In genomic region chr1:113918243-113918642, GRCh38 we compare ENCODE assay signal across 16 cellular contexts. TPM values are rescaled to one million over a fixed set of nuclear protein-coding genes. Genes with fewer than 3 reads are reported as not detected.
DNase-seq lines count a peak whose midpoint lies in the region; ATAC-seq, FAIRE-seq and TF ChIP-seq lines count a peak whose summit lies in the region.
"Had no signal": no experiment of that assay in that cellular context is flagged by ENCODE, and none has a peak within 500 bp of the region (broad histone marks: within the 10 kb centered on the region; RNA-seq: fewer than 3 reads in every experiment).

No MANE protein-coding gene starts in this region.

- no peaks in the 10 kb centered on the region for H3K27me3 ChIP-seq in foreskin keratinocyte

- no peak for ATAC-seq in foreskin keratinocyte
- ATAC-seq: GM23338 had no signal

- TF ChIP-seq CTCF in foreskin keratinocyte (conservative IDR thresholded peaks at IDR 0.05) (no peak), foreskin fibroblast (IDR thresholded peaks at IDR 0.05; ENCODE audit: low read depth, low read length) (no peak)

- no peaks in the 10 kb centered on the region for H3K9me3 Mint-ChIP-seq in activated naive CD4-positive, alpha-beta T cell treated with anti-CD3 and anti-CD28 coated beads, Interleukin-2, amount 50 U/mL, for 24 hours
- no peaks in the 10 kb centered on the region for H3K9me3 Mint-ChIP-seq in activated naive CD4-positive, alpha-beta T cell treated with anti-CD3 and anti-CD28 coated beads, Interleukin-2, amount 10 ng/mL, durations not matched to agents 7 days and 5 days
- H3K9me3 Mint-ChIP-seq: CD4-positive, alpha-beta T cell; GM23338 had no signal

- H3K27me3 Mint-ChIP-seq in activated naive CD4-positive, alpha-beta T cell treated with anti-CD3 and anti-CD28 coated beads, Interleukin-2, amount 50 U/mL, for 24 hours: no peaks in the 10 kb centered on the region
- H3K27me3 Mint-ChIP-seq in activated naive CD4-positive, alpha-beta T cell treated with anti-CD3 and anti-CD28 coated beads, Interleukin-2, amount 10 ng/mL, durations not matched to agents 7 days and 5 days: peaks cover 11% of the 10 kb centered on the region

- no peak overlapping the region for H3K27ac ChIP-seq in foreskin keratinocyte

- peak; percentile 58 for FAIRE-seq in GM19239 (lab: Jason Lieb, UNC)
- FAIRE-seq: D721Med, G401.6, GM12891, H54 had no signal

- H3K4me3 ChIP-seq in foreskin fibroblast (ENCODE audit: low read depth in 1 of 2, low read length in 2 of 2): no peak overlapping the region
- H3K4me3 ChIP-seq: GM23338 had no signal

- no peaks in the 10 kb centered on the region for H3K4me1 ChIP-seq in foreskin keratinocyte
- H3K4me1 ChIP-seq: BE2C, Caco-2 had no signal

- no peak overlapping the region for H3K4me3 Mint-ChIP-seq in activated naive CD4-positive, alpha-beta T cell treated with anti-CD3 and anti-CD28 coated beads, Interleukin-2, amount 50 U/mL, for 24 hours
- no peak overlapping the region for H3K4me3 Mint-ChIP-seq in activated naive CD4-positive, alpha-beta T cell treated with anti-CD3 and anti-CD28 coated beads, Interleukin-2, amount 10 ng/mL, durations not matched to agents 7 days and 5 days
- H3K4me3 Mint-ChIP-seq: CD4-positive, alpha-beta T cell; GM23338 had no signal

- peaks cover 6% of the 10 kb centered on the region for H3K36me3 Mint-ChIP-seq in activated naive CD4-positive, alpha-beta T cell treated with anti-CD3 and anti-CD28 coated beads, Interleukin-2, amount 50 U/mL, for 24 hours
- H3K36me3 Mint-ChIP-seq in activated naive CD4-positive, alpha-beta T cell treated with anti-CD3 and anti-CD28 coated beads, Interleukin-2, amount 10 ng/mL, durations not matched to agents 7 days and 5 days: peaks cover 11% of the 10 kb centered on the region

- peak overlapping the region; percentile 1 for H3K27ac Mint-ChIP-seq in activated naive CD4-positive, alpha-beta T cell treated with anti-CD3 and anti-CD28 coated beads, Interleukin-2, amount 50 U/mL, for 24 hours
- no peak overlapping the region for H3K27ac Mint-ChIP-seq in activated naive CD4-positive, alpha-beta T cell treated with anti-CD3 and anti-CD28 coated beads, Interleukin-2, amount 10 ng/mL, durations not matched to agents 7 days and 5 days
- H3K27ac Mint-ChIP-seq: CD4-positive, alpha-beta T cell; GM23338 had no signal

- CTCF ChIA-PET in activated naive CD4-positive, alpha-beta T cell treated with anti-CD3 and anti-CD28 coated beads, Interleukin-2, amount 10 ng/mL, durations not matched to agents 7 days and 5 days (lab: Charles Lee): interaction anchor here (1.0 kb wide), 1 partner anchor 639 kb away, joined by 3 read pairs; no protein-coding TSS in a partner anchor

- H3K4me1 Mint-ChIP-seq in activated naive CD4-positive, alpha-beta T cell treated with anti-CD3 and anti-CD28 coated beads, Interleukin-2, amount 50 U/mL, for 24 hours: no peaks in the 10 kb centered on the region
- peaks cover 2% of the 10 kb centered on the region for H3K4me1 Mint-ChIP-seq in activated naive CD4-positive, alpha-beta T cell treated with anti-CD3 and anti-CD28 coated beads, Interleukin-2, amount 10 ng/mL, durations not matched to agents 7 days and 5 days

- DNase-seq in activated naive CD4-positive, alpha-beta T cell treated with anti-CD3 and anti-CD28 coated beads, Interleukin-2, amount 10 ng/mL, durations not matched to agents 7 days and 5 days: no peak
- DNase-seq in GM19239 (ENCODE audit: insufficient read length, low spot score): no peak
- peak; percentile 24 for DNase-seq in amniotic epithelial cell (ENCODE audit: low read depth)
- DNase-seq in foreskin keratinocyte: no peak
- no peak for DNase-seq in foreskin fibroblast
- DNase-seq: BE2C; C1 segment of cervical spinal cord; Caco-2; CD4-positive, alpha-beta T cell had no signal

RNA-seq across cellular contexts. Expression of gene HIPK1, which starts 10.9 kb away (rescaled TPM):
- total RNA-seq in foreskin keratinocyte: 25.7 and 27.0 TPM in 2 replicates
- 4.7 and 6.1 TPM in 2 replicates for polyA plus RNA-seq in foreskin keratinocyte

RNA-seq across cellular contexts. Expression of gene DCLRE1B, which starts 13.1 kb away (rescaled TPM):
- 15.8 and 17.3 TPM in 2 replicates for total RNA-seq in foreskin keratinocyte
- polyA plus RNA-seq in foreskin keratinocyte: 7.0 and 9.5 TPM in 2 replicates

RNA-seq across cellular contexts. Expression of gene AP4B1, which starts 13.6 kb away (rescaled TPM):
- 13.7 and 14.7 TPM in 2 replicates for total RNA-seq in foreskin keratinocyte
- 8.7 and 10.1 TPM in 2 replicates for polyA plus RNA-seq in foreskin keratinocyte

RNA-seq across cellular contexts. Expression of gene BCL2L15, which starts 30.9 kb away (rescaled TPM):
- total RNA-seq in foreskin keratinocyte: 0.03 and 0.07 TPM in 2 replicates
- 0.10 and 0.12 TPM in 2 replicates for polyA plus RNA-seq in foreskin keratinocyte
- total RNA-seq: GM23338 had no signal
- polyA plus RNA-seq: GM23338 had no signal

RNA-seq across cellular contexts. Expression of gene PTPN22, which starts 46.7 kb away (rescaled TPM):
- total RNA-seq in foreskin keratinocyte: 0.17 and 0.28 TPM in 2 replicates
- 0.03 and 0.17 TPM in 2 replicates for polyA plus RNA-seq in foreskin keratinocyte
- total RNA-seq: Caco-2, GM23338, HT-29 had no signal
